31 cellular contexts compared by ENCODE assay signal in the genomic region with DNA sequence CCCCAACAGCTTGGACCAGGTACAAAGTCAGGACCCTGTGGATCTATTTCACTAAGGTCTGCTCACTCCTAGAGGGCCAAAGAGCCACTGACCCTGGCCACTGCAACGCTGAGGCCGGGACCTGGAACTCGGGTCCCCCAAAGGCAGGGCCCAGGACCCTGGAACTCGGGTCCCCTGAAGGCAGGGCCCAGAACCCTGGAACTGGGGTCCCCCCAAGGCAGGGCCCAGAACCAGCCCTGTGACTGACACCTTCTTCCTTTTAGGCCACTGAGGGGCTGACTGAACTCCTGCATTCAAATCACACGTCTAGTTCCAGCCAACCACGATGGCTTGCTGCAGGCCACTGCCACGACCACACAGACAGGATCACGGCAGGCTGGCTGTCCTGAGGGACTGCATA. TPM values are rescaled to one million over a fixed set of nuclear protein-coding genes. Genes with fewer than 3 reads are reported as not detected.
"Had no signal": no experiment of that assay in that cellular context is flagged by ENCODE, and none has a peak within 500 bp of the region (broad histone marks: within the 10 kb centered on the region; RNA-seq: fewer than 3 reads in every experiment).

No MANE protein-coding gene starts in this region.

- H3K9me3 Mint-ChIP-seq: activated B cell treated with CpG ODN at 0.5 μM for 24 hours; activated CD4-positive, alpha-beta T cell treated with anti-CD3 and anti-CD28 coated beads, Interleukin-2, amount 10 ng/mL, durations not matched to agents 24 days and 14 days; activated naive CD8-positive, alpha-beta T cell treated with anti-CD3 and anti-CD28 coated beads for 36 hours; activated T-cell treated with anti-CD3 and anti-CD28 coated beads, Interleukin-2, amount 50 U/mL, for 4 hours; activated T-helper 1 cell treated with anti-CD3 and anti-CD28 coated beads, Interleukin-12 subunit alpha, Interleukin-12 subunit beta, Interleukin-2, Interleukin-4 antibody, amounts not matched to agents 30 ng/mL and 10 ng/mL and 1 ng/mL, durations not matched to agents 14 hours and 24 hours and 36 hours; IgD-negative memory B cell had no signal

- H3K27ac Mint-ChIP-seq: activated B cell treated with CpG ODN at 0.5 μM for 24 hours; activated CD4-positive, alpha-beta T cell treated with anti-CD3 and anti-CD28 coated beads, Interleukin-2, amount 10 ng/mL, durations not matched to agents 24 days and 14 days; activated naive CD8-positive, alpha-beta T cell treated with anti-CD3 and anti-CD28 coated beads for 36 hours; activated T-helper 1 cell treated with anti-CD3 and anti-CD28 coated beads, Interleukin-12 subunit alpha, Interleukin-12 subunit beta, Interleukin-2, Interleukin-4 antibody, amounts not matched to agents 30 ng/mL and 10 ng/mL and 1 ng/mL, durations not matched to agents 14 hours and 24 hours and 36 hours; IgD-negative memory B cell had no signal

- H3K4me3 Mint-ChIP-seq: activated B cell treated with CpG ODN at 0.5 μM for 24 hours; activated CD4-positive, alpha-beta T cell treated with anti-CD3 and anti-CD28 coated beads, Interleukin-2, amount 10 ng/mL, durations not matched to agents 24 days and 14 days; activated naive CD8-positive, alpha-beta T cell treated with anti-CD3 and anti-CD28 coated beads for 36 hours; activated T-cell treated with anti-CD3 and anti-CD28 coated beads, Interleukin-2, amount 50 U/mL, for 4 hours; activated T-helper 1 cell treated with anti-CD3 and anti-CD28 coated beads, Interleukin-12 subunit alpha, Interleukin-12 subunit beta, Interleukin-2, Interleukin-4 antibody, amounts not matched to agents 30 ng/mL and 10 ng/mL and 1 ng/mL, durations not matched to agents 14 hours and 24 hours and 36 hours had no signal

- H3K4me3 ChIP-seq: ascending aorta had no signal

- ATAC-seq: activated T-cell treated with anti-CD3 and anti-CD28 coated beads, Interleukin-2, amount 50 U/mL, for 4 hours; PC-3 had no signal

- H3K27ac ChIP-seq: ascending aorta, VCaP had no signal

- H3K27me3 ChIP-seq: ascending aorta had no signal

- H3K4me1 Mint-ChIP-seq: activated CD4-positive, alpha-beta T cell treated with anti-CD3 and anti-CD28 coated beads, Interleukin-2, amount 10 ng/mL, durations not matched to agents 24 days and 14 days; activated naive CD8-positive, alpha-beta T cell treated with anti-CD3 and anti-CD28 coated beads for 36 hours had no signal

- H3K9me3 ChIP-seq: ascending aorta had no signal

- DNase-seq: activated B cell treated with CpG ODN at 0.5 μM for 24 hours; activated CD4-positive, alpha-beta T cell treated with anti-CD3 and anti-CD28 coated beads, Interleukin-2, amount 10 ng/mL, durations not matched to agents 24 days and 14 days; activated CD4-positive, alpha-beta T cell treated with anti-CD3 and anti-CD28 coated beads, Interleukin-2, amount 50 U/mL, for 4 hours; activated CD4-positive, CD25-positive, alpha-beta regulatory T cell treated with anti-CD3 and anti-CD28 coated beads, Interleukin-2, amount 50 U/mL, for 72 hours; activated CD8-positive, alpha-beta memory T cell treated with anti-CD3 and anti-CD28 coated beads, Interleukin-2, amount 50 U/mL, for 4 hours; activated gamma-delta T cell treated with Interleukin-2 at 50 U/mL for 16 hours; activated naive CD4-positive, alpha-beta T cell treated with anti-CD3 and anti-CD28 coated beads, Interleukin-2, amount 50 U/mL, for 16 hours; activated naive CD8-positive, alpha-beta T cell treated with anti-CD3 and anti-CD28 coated beads for 36 hours; activated T-cell treated with anti-CD3 and anti-CD28 coated beads for 4 hours; activated T-cell treated with anti-CD3 and anti-CD28 coated beads, Interleukin-2, amount 50 U/mL, for 4 hours; amniotic stem cell; Kasumi-1; KG1; MM.1S; MV-4-11; NCI-H1092; NCI-H1436 treated with DMSO at 0.1 percent for 48 hours; NCI-H1694 treated with DMSO at 0.1 percent for 48 hours; NCI-H2029; NCI-H345; NCI-H524 treated with DMSO at 0.1 percent for 48 hours; PC-3; Right ventricle myocardium superior; SW 1271; T-helper 1 cell; T-helper 2 cell; T-helper 9 cell had no signal

- H3K27me3 Mint-ChIP-seq: activated B cell treated with CpG ODN at 0.5 μM for 24 hours; activated CD4-positive, alpha-beta T cell treated with anti-CD3 and anti-CD28 coated beads, Interleukin-2, amount 10 ng/mL, durations not matched to agents 24 days and 14 days; activated naive CD8-positive, alpha-beta T cell treated with anti-CD3 and anti-CD28 coated beads for 36 hours; IgD-negative memory B cell had no signal

- H3K4me1 ChIP-seq: ascending aorta had no signal

RNA-seq across cellular contexts. Expression of gene COL9A3, which starts 35.3 kb away (rescaled TPM):
- total RNA-seq: activated CD4-positive, alpha-beta T cell treated with anti-CD3 and anti-CD28 coated beads, Interleukin-2, amount 10 ng/mL, durations not matched to agents 24 days and 14 days; activated T-helper 1 cell treated with anti-CD3 and anti-CD28 coated beads, Interleukin-12 subunit alpha, Interleukin-12 subunit beta, Interleukin-2, Interleukin-4 antibody, amounts not matched to agents 30 ng/mL and 10 ng/mL and 1 ng/mL, durations not matched to agents 14 hours and 24 hours and 36 hours had no signal
